18 cellular contexts compared by ENCODE assay signal in the genomic region with DNA sequence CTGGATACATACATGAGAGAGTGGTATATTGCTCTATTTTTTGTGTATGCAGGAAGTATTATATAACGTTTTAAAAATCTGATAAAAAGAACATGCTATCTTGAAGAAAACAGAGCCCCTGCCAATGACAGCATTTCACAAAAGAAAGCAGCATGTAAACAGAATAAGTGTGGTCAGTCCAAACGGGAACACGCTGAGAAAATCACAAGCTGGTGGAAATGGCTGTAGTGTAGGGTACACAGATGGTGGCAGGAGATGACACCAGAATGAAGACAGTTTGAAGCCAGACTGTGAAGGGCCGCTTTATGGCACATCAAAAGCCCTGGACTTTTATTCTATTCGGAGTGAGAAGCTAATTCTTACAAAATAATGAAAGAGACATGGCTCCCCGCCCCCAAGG.
DNase-seq lines count a peak whose midpoint lies in the region; ATAC-seq, FAIRE-seq and TF ChIP-seq lines count a peak whose summit lies in the region.
"Had no signal": no experiment of that assay in that cellular context is flagged by ENCODE, and none has a peak within 500 bp of the region (broad histone marks: within the 10 kb centered on the region; RNA-seq: fewer than 3 reads in every experiment).

No MANE protein-coding gene starts in this region.

- DNase-seq in GM12891 (ENCODE audit: insufficient read length, low spot score) (no peak), fibroblast of the aortic adventitia (ENCODE audit: low read depth) (peak; percentile 14), germinal center (ENCODE audit: low spot score) (no peak), OCI-M2 (lab: John Stamatoyannopoulos, UW; ENCODE audit: unreplicated experiment) (no peak)
- DNase-seq: activated naive CD4-positive, alpha-beta T cell; anterior cingulate cortex; islet precursor cell; mammary epithelial cell; naive thymus-derived CD4-positive, alpha-beta T cell; NCI-H187 treated with DMSO at 0.1 percent for 48 hours; NCI-H446 had no signal

- no peak overlapping the region; the same call in 1 of the 2 replicates for H3K9ac ChIP-seq in OCI-LY1 (ENCODE audit: low read length)

- H3K9me3 ChIP-seq in OCI-LY1 (ENCODE audit: low read length), result peaks cover 11% of the 10 kb centered on the region

- no peak for ATAC-seq in stimulated activated memory B cell treated with anti-CD40 and anti-IgM and Interleukin-4, amounts not matched to agents 10 μg/mL and 1 μg/mL and 100 μg/mL, for 72 hours
- no peak for ATAC-seq in GM21619 (IDR thresholded peaks at IDR 0.05; ENCODE audit: unreplicated experiment)
- ATAC-seq: K562, Right ventricle myocardium inferior had no signal

- H3K36me3 Mint-ChIP-seq in stimulated activated memory B cell treated with anti-CD40 and anti-IgM and Interleukin-4, amounts not matched to agents 10 μg/mL and 1 μg/mL and 100 μg/mL, for 72 hours, result peaks cover 17% of the 10 kb centered on the region

- peak overlapping the region; percentile 78 for H3K27ac Mint-ChIP-seq in stimulated activated memory B cell treated with anti-CD40 and anti-IgM and Interleukin-4, amounts not matched to agents 10 μg/mL and 1 μg/mL and 100 μg/mL, for 72 hours
- H3K27ac Mint-ChIP-seq: progenitor cell of endocrine pancreas had no signal

- peak overlapping the region; percentile 61 for H3K27ac ChIP-seq in OCI-LY1 (ENCODE audit: low read depth, low read length, poor library complexity, severe bottlenecking)

- peaks cover 21% of the 10 kb centered on the region for H3K36me3 ChIP-seq in OCI-LY1 (ENCODE audit: insufficient read depth, low read length)

- H3K4me1 Mint-ChIP-seq in stimulated activated memory B cell treated with anti-CD40 and anti-IgM and Interleukin-4, amounts not matched to agents 10 μg/mL and 1 μg/mL and 100 μg/mL, for 72 hours, result peaks cover 40% of the 10 kb centered on the region

- H3K9me2 ChIP-seq in OCI-LY1 (ENCODE audit: low read depth, low read length), result no peaks in the 10 kb centered on the region

- H3K4me1 ChIP-seq in OCI-LY1 (ENCODE audit: insufficient read depth, low read length, severe bottlenecking), result peaks cover 54% of the 10 kb centered on the region

- H3K27me3 Mint-ChIP-seq in stimulated activated memory B cell treated with anti-CD40 and anti-IgM and Interleukin-4, amounts not matched to agents 10 μg/mL and 1 μg/mL and 100 μg/mL, for 72 hours, result no peaks in the 10 kb centered on the region
- H3K27me3 Mint-ChIP-seq: naive thymus-derived CD4-positive, alpha-beta T cell; progenitor cell of endocrine pancreas had no signal

- no peak for TF ChIP-seq POLR2A in GM12891 (IDR thresholded peaks at IDR 0.05; ENCODE audit: low read depth, low read length)

- peaks cover 4% of the 10 kb centered on the region for H3K9me3 Mint-ChIP-seq in stimulated activated memory B cell treated with anti-CD40 and anti-IgM and Interleukin-4, amounts not matched to agents 10 μg/mL and 1 μg/mL and 100 μg/mL, for 72 hours

- H3K4me2 ChIP-seq in OCI-LY1 (ENCODE audit: low read length), result peak overlapping the region; percentile 71

- TF ChIP-seq CTCF in OCI-LY1 (IDR thresholded peaks at IDR 0.05; ENCODE audit: low read length), result no peak
- no peak for TF ChIP-seq CTCF in fibroblast of the aortic adventitia (IDR thresholded peaks at IDR 0.05; ENCODE audit: insufficient read depth, low read length)

- FAIRE-seq in GM12891 (lab: Jason Lieb, UNC), result peak; percentile 56
- FAIRE-seq: endometrium, K562 had no signal

- H4K20me1 ChIP-seq in OCI-LY1 (ENCODE audit: insufficient read depth, low read length), result no peaks in the 10 kb centered on the region

- peak overlapping the region; percentile 69 for H3K4me3 Mint-ChIP-seq in stimulated activated memory B cell treated with anti-CD40 and anti-IgM and Interleukin-4, amounts not matched to agents 10 μg/mL and 1 μg/mL and 100 μg/mL, for 72 hours

- H2AFZ ChIP-seq in OCI-LY1 (ENCODE audit: low read length), result no peak overlapping the region

- H3K27me3 ChIP-seq in OCI-LY1 (ENCODE audit: insufficient read depth, low read length), result no peaks in the 10 kb centered on the region

- H3K79me2 ChIP-seq in OCI-LY1 (ENCODE audit: insufficient read depth, low read length), result no peaks in the 10 kb centered on the region

- no peaks in the 10 kb centered on the region for H3F3A ChIP-seq in OCI-LY1 (ENCODE audit: insufficient read depth, low read length)

- H3K4me3 ChIP-seq in OCI-LY1 (ENCODE audit: low read depth, low read length, poor library complexity, severe bottlenecking), result no peak overlapping the region
- H3K4me3 ChIP-seq in fibroblast of the aortic adventitia (ENCODE audit: low read depth, low read length), result no peak overlapping the region
- H3K4me3 ChIP-seq: K562 had no signal

TF ChIP-seq in GM12891, 5 proteins besides CTCF, POLR2A, EP300 and RAD21:
- no peak for TF ChIP-seq TAF1 (IDR thresholded peaks at IDR 0.05; ENCODE audit: low read depth, low read length)
- no peak for TF ChIP-seq POU2F2 (IDR thresholded peaks at IDR 0.05; ENCODE audit: low read depth, low read length)
- no peak for TF ChIP-seq PAX5 (IDR thresholded peaks at IDR 0.05; ENCODE audit: insufficient read depth, low read length, severe bottlenecking)
- TF ChIP-seq SPI1 (IDR thresholded peaks at IDR 0.05; ENCODE audit: low read depth, low read length), result no peak
- TF ChIP-seq POLR2AphosphoS5 (IDR thresholded peaks at IDR 0.05; ENCODE audit: low read depth, low read length), result no peak
